ENCODE assay signal across 8 cellular contexts in the genomic region with DNA sequence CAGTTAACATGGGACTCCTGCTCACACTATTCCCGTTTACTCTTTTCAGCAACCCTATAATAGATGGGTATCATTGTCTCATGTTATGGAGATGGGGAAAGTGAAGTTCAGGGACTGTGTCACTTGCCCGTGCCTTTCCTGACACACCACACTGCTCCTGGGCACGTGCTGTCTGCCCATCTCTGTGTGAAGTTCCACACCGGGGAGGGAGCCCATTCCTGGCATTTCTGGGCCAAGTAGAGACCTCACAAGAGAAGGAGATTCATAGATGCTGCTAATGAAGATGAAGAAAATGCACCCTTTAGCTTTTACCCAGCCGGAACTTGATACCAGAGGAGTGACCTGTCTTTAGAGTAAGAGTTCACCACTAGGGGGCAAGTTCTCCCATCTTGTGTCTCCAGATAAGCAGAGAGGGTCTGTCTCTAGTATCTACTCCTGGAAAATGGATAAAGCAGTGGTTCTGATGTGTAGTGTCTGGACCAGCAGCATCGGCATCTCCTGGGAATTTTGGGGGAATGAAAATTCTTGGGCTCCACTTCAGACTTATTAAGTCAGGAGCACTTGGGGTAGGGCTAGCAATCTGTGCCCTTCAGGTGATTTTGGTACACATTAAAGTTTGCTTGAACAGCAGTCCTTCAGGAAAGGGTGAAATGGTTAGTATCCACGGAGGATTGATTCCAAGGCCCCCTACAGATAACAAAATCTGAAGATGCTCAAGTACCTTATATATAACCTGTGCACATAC. TPM values are rescaled to one million over a fixed set of nuclear protein-coding genes. Genes with fewer than 3 reads are reported as not detected.
DNase-seq lines count a peak whose midpoint lies in the region; ATAC-seq and TF ChIP-seq lines count a peak whose summit lies in the region.

No MANE protein-coding gene starts in this region.

- H3K4me1 Mint-ChIP-seq in central memory CD8-positive, alpha-beta T cell: peaks cover 45% of the 10 kb centered on the region

- peak overlapping the region; percentile 93 for H3K4me3 Mint-ChIP-seq in central memory CD8-positive, alpha-beta T cell

- H3K27me3 Mint-ChIP-seq in central memory CD8-positive, alpha-beta T cell: no peaks in the 10 kb centered on the region

- H3K36me3 Mint-ChIP-seq in central memory CD8-positive, alpha-beta T cell (ENCODE audit: insufficient read depth): peaks cover 16% of the 10 kb centered on the region

- DNase-seq in AG08396 (ENCODE audit: low spot score): peak; percentile 64
- peak; percentile 82 for DNase-seq in GM12865 (ENCODE audit: low read depth)
- peak; percentile 83 for DNase-seq in NCI-H1092 treated with DMSO at 0.1 percent for 48 hours (lab: John Stamatoyannopoulos, UW)
- peak; percentile 70 for DNase-seq in SK-N-DZ (ENCODE audit: low spot score)
- DNase-seq in central memory CD8-positive, alpha-beta T cell (ENCODE audit: low spot score in 2 of 2): no peak
- peak; percentile 86 for DNase-seq in left kidney (ENCODE audit: low read depth, low spot score)

- peak; percentile 43 for ATAC-seq in HG02623 (IDR thresholded peaks at IDR 0.05; ENCODE audit: unreplicated experiment)
- no peak for ATAC-seq in central memory CD8-positive, alpha-beta T cell (replicated peaks; ENCODE audit: extremely low read depth, poor library complexity, severe bottlenecking)
- no peak for ATAC-seq in GM18520 (IDR thresholded peaks at IDR 0.05; ENCODE audit: unreplicated experiment)

- no peaks in the 10 kb centered on the region for H3K9me3 Mint-ChIP-seq in central memory CD8-positive, alpha-beta T cell

- no peak overlapping the region; the same call in 1 of the 2 replicates for H3K4me3 ChIP-seq in GM12865 (ENCODE audit: low read depth, low read length)

- H3K27ac Mint-ChIP-seq in central memory CD8-positive, alpha-beta T cell (ENCODE audit: low read depth): peak overlapping the region; percentile 79

- peak; percentile 82 for TF ChIP-seq CTCF in GM12865 (IDR thresholded peaks at IDR 0.05; ENCODE audit: insufficient read depth, low read depth, low read length, missing control alignments)

RNA-seq across cellular contexts. Expression of gene TOPBP1, which starts 2.0 kb away (rescaled TPM):
- polyA plus RNA-seq in SK-N-DZ (2014; cell fraction: cytosol; rRNA removed): 59.0 and 87.5 TPM in 2 replicates
- polyA plus RNA-seq in SK-N-DZ (2014; cell fraction: nucleus; rRNA removed): 114 and 118 TPM in 2 replicates

Comparison
In these comparisons a context has a peak if more than half of its experiments do, and no peak if none do; other contexts are left out.
1. DNase-seq: peak in AG08396 (single experiment), GM12865 (single experiment), NCI-H1092 treated with DMSO at 0.1 percent for 48 hours (single experiment), SK-N-DZ (single experiment) and left kidney (single experiment); none in central memory CD8-positive, alpha-beta T cell (0 of 2).